In genomic region chr17:76241776-76242175, GRCh38 we compare ENCODE assay signal across 10 cellular contexts. TPM values are rescaled to one million over a fixed set of nuclear protein-coding genes. Genes with fewer than 3 reads are reported as not detected.
DNase-seq lines count a peak whose midpoint lies in the region; ATAC-seq and TF ChIP-seq lines count a peak whose summit lies in the region.
"Had no signal": no experiment of that assay in that cellular context is flagged by ENCODE, and none has a peak within 500 bp of the region (broad histone marks: within the 10 kb centered on the region; RNA-seq: fewer than 3 reads in every experiment).

No MANE protein-coding gene starts in this region.

- H4K20me1 ChIP-seq in GM23338 (replicated peaks; ENCODE audit: insufficient read depth) = 0 out of 2 replicates have a peak, but pooled peaks cover 6% of the 10 kb centered on the region

- H3K27ac ChIP-seq in CD4-positive, alpha-beta T cell (ENCODE audit: low read depth, low read length) = no peak overlapping the region
- no peak overlapping the region for H3K27ac ChIP-seq in GM23338 (ENCODE audit: low read depth)

- no peaks in the 10 kb centered on the region for H3K36me3 ChIP-seq in GM23338 (ENCODE audit: insufficient read depth)

- POLR2A ChIA-PET in CD4-positive, alpha-beta T cell (lab: Charles Lee) = interaction anchor here (0.9 to 18.7 kb wide), 6 partner anchors 10 to 62 kb away, joined by 3 to 394 read pairs (median 6); partner anchors contain the start of gene UBALD2
- POLR2A ChIA-PET in activated naive CD8-positive, alpha-beta T cell treated with anti-CD3 and anti-CD28 coated beads, Interleukin-2, amount 10 ng/mL, durations not matched to agents 7 days and 5 days (lab: Charles Lee) = interaction anchor here (0.8 to 38.5 kb wide), 8 partner anchors 10 to 60 kb away, joined by 3 to 1721 read pairs (median 5); partner anchors contain the start of gene UBALD2

- peaks cover 6% of the 10 kb centered on the region for H3K4me1 ChIP-seq in GM23338 (ENCODE audit: insufficient read depth)

- no peak for ATAC-seq in CD4-positive, alpha-beta T cell (ENCODE audit: poor library complexity)
- no peak for ATAC-seq in GM23338
- ATAC-seq in activated naive CD8-positive, alpha-beta T cell treated with anti-CD3 and anti-CD28 coated beads, Interleukin-2, amount 10 ng/mL, durations not matched to agents 7 days and 5 days (ENCODE audit: low read depth) = no peak
- ATAC-seq in HG03442 (IDR thresholded peaks at IDR 0.05; ENCODE audit: unreplicated experiment) = no peak

- no peaks in the 10 kb centered on the region for H3K79me2 ChIP-seq in GM23338 (replicated peaks; ENCODE audit: insufficient read depth)

- no peak for TF ChIP-seq CTCF in CD4-positive, alpha-beta T cell (IDR thresholded peaks at IDR 0.05)
- no peak for TF ChIP-seq CTCF in GM23338 (conservative IDR thresholded peaks at IDR 0.05; ENCODE audit: low read depth in 2 of 2)
- no peak for TF ChIP-seq CTCF in nephron (IDR thresholded peaks at IDR 0.05; ENCODE audit: unreplicated experiment in 3 of 3)

- H3K36me3 Mint-ChIP-seq in CD4-positive, alpha-beta T cell (ENCODE audit: low read depth) = peaks cover 4% of the 10 kb centered on the region
- H3K36me3 Mint-ChIP-seq in GM23338 (ENCODE audit: low read depth) (no peaks in the 10 kb centered on the region), nephron (ENCODE audit: low read depth) (no peaks in the 10 kb centered on the region)
- peaks cover 24% of the 10 kb centered on the region for H3K36me3 Mint-ChIP-seq in activated naive CD8-positive, alpha-beta T cell treated with anti-CD3 and anti-CD28 coated beads, Interleukin-2, amount 10 ng/mL, durations not matched to agents 7 days and 5 days

- CTCF ChIA-PET in CD4-positive, alpha-beta T cell (lab: Charles Lee) = interaction anchor here (1.2 to 1.3 kb wide), 2 partner anchors 38 to 60 kb away, joined by 3 to 7 read pairs; no protein-coding TSS in a partner anchor

- H3K9me3 Mint-ChIP-seq in CD4-positive, alpha-beta T cell = no peaks in the 10 kb centered on the region
- H3K9me3 Mint-ChIP-seq in GM23338 (no peaks in the 10 kb centered on the region), nephron (no peaks in the 10 kb centered on the region)
- H3K9me3 Mint-ChIP-seq in activated naive CD8-positive, alpha-beta T cell treated with anti-CD3 and anti-CD28 coated beads, Interleukin-2, amount 10 ng/mL, durations not matched to agents 7 days and 5 days = peaks cover under 1% of the 10 kb centered on the region

- peak overlapping the region; percentile 89 for H3K4me3 Mint-ChIP-seq in CD4-positive, alpha-beta T cell
- H3K4me3 Mint-ChIP-seq in GM23338 = peak overlapping the region; percentile 75
- H3K4me3 Mint-ChIP-seq in activated naive CD8-positive, alpha-beta T cell treated with anti-CD3 and anti-CD28 coated beads, Interleukin-2, amount 10 ng/mL, durations not matched to agents 7 days and 5 days = peak overlapping the region; percentile 94
- H3K4me3 Mint-ChIP-seq in nephron = peak overlapping the region; percentile 86 to 87 (median 86)

- H3K4me1 Mint-ChIP-seq in CD4-positive, alpha-beta T cell (ENCODE audit: low read depth) = peaks cover 61% of the 10 kb centered on the region
- H3K4me1 Mint-ChIP-seq in GM23338 = peaks cover 18% of the 10 kb centered on the region
- peaks cover 70% of the 10 kb centered on the region for H3K4me1 Mint-ChIP-seq in activated naive CD8-positive, alpha-beta T cell treated with anti-CD3 and anti-CD28 coated beads, Interleukin-2, amount 10 ng/mL, durations not matched to agents 7 days and 5 days
- peaks cover 36% of the 10 kb centered on the region for H3K4me1 Mint-ChIP-seq in nephron

- H3K27me3 ChIP-seq in CD4-positive, alpha-beta T cell (ENCODE audit: control insufficient read depth, insufficient read depth, low read length) = no peaks in the 10 kb centered on the region
- H3K27me3 ChIP-seq in GM23338 (ENCODE audit: insufficient read depth) = peaks cover 59% of the 10 kb centered on the region

- no peaks in the 10 kb centered on the region for H3K27me3 Mint-ChIP-seq in CD4-positive, alpha-beta T cell
- H3K27me3 Mint-ChIP-seq in GM23338 (ENCODE audit: insufficient read depth, low read depth, poor library complexity) (peaks cover 53% of the 10 kb centered on the region), nephron (ENCODE audit: low read depth) (peaks cover 31% of the 10 kb centered on the region)
- H3K27me3 Mint-ChIP-seq in activated naive CD8-positive, alpha-beta T cell treated with anti-CD3 and anti-CD28 coated beads, Interleukin-2, amount 10 ng/mL, durations not matched to agents 7 days and 5 days = no peaks in the 10 kb centered on the region

- no peaks in the 10 kb centered on the region for H3F3A ChIP-seq in GM23338 (replicated peaks; ENCODE audit: low read depth)

- H3K27ac Mint-ChIP-seq in CD4-positive, alpha-beta T cell = peak overlapping the region; percentile 27
- no peak overlapping the region for H3K27ac Mint-ChIP-seq in GM23338
- H3K27ac Mint-ChIP-seq in activated naive CD8-positive, alpha-beta T cell treated with anti-CD3 and anti-CD28 coated beads, Interleukin-2, amount 10 ng/mL, durations not matched to agents 7 days and 5 days = peak overlapping the region; percentile 96
- H3K27ac Mint-ChIP-seq in nephron = peak overlapping the region in 1 of 3 experiments; percentile 25

- no peaks in the 10 kb centered on the region for H3K9me2 ChIP-seq in GM23338 (ENCODE audit: insufficient read depth)

- intact Hi-C loops in CD4-positive, alpha-beta T cell (cut with DNase I, micrococcal nuclease) = loop anchor here in 1 of 2 experiments (2.0 to 5.0 kb wide), 2 partner anchors 23 to 49 kb away; partner anchors contain the start of gene UBALD2

- peak overlapping the region; percentile 70; the same call in 1 of the 2 replicates for H3K4me3 ChIP-seq in GM23338

- DNase-seq in CD4-positive, alpha-beta T cell = no peak
- DNase-seq in GM23338 (ENCODE audit: low spot score) = no peak
- no peak for DNase-seq in activated naive CD8-positive, alpha-beta T cell treated with anti-CD3 and anti-CD28 coated beads, Interleukin-2, amount 10 ng/mL, durations not matched to agents 7 days and 5 days
- no peak for DNase-seq in MV-4-11 (lab: John Stamatoyannopoulos, UW)
- no peak for DNase-seq in DMS 273 (lab: John Stamatoyannopoulos, UW; ENCODE audit: unreplicated experiment)
- DNase-seq: amniotic stem cell, NCI-H2171, small intestine had no signal

- no peaks in the 10 kb centered on the region for H3K9me3 ChIP-seq in CD4-positive, alpha-beta T cell (ENCODE audit: control insufficient read depth, low read length)

- peak overlapping the region; percentile 92 for H3K4me2 ChIP-seq in GM23338

- H2AFZ ChIP-seq in GM23338 = no peak overlapping the region

TF ChIP-seq in GM23338, 12 proteins besides CTCF, POLR2A, EP300 and RAD21:
- no peak for TF ChIP-seq STAT1 (IDR thresholded peaks at IDR 0.05; ENCODE audit: unreplicated experiment)

RNA-seq across cellular contexts. Expression of gene RNF157, which starts 1.5 kb away (rescaled TPM):
- 10 to 100 TPM; 18.5 to 21.1 TPM for total RNA-seq in CD4-positive, alpha-beta T cell
- 11.7 and 13.8 TPM in 2 replicates for total RNA-seq in GM23338 (2014; rRNA removed; shearing (Covaris generic))
- polyA plus RNA-seq in GM23338 (2016; fragmentation: Nextera tagmentation; extraction: Ambion mirVana) = 7.8 and 8.5 TPM in 2 replicates
- total RNA-seq in activated naive CD8-positive, alpha-beta T cell treated with anti-CD3 and anti-CD28 coated beads, Interleukin-2, amount 10 ng/mL, durations not matched to agents 7 days and 5 days = 100 to 1,000 TPM; 103 to 110 TPM

RNA-seq across cellular contexts. Expression of gene UBALD2, which starts 23.4 kb away (rescaled TPM):
- 100 to 1,000 TPM; 253 to 265 TPM for total RNA-seq in CD4-positive, alpha-beta T cell
- 3.1 and 3.5 TPM in 2 replicates for total RNA-seq in GM23338 (2014; rRNA removed; shearing (Covaris generic))
- polyA plus RNA-seq in GM23338 (2016; fragmentation: Nextera tagmentation; extraction: Ambion mirVana) = 2.2 and 3.3 TPM in 2 replicates
- 100 to 1,000 TPM; 344 to 375 TPM for total RNA-seq in activated naive CD8-positive, alpha-beta T cell treated with anti-CD3 and anti-CD28 coated beads, Interleukin-2, amount 10 ng/mL, durations not matched to agents 7 days and 5 days

Comparison
In these comparisons a context has a peak if more than half of its experiments do, and no peak if none do; other contexts are left out.
1. RNA of gene UBALD2, which starts 23.4 kb away (total RNA-seq): 344 to 375 TPM in activated naive CD8-positive, alpha-beta T cell treated with anti-CD3 and anti-CD28 coated beads, Interleukin-2, amount 10 ng/mL, durations not matched to agents 7 days and 5 days and 253 to 265 TPM in CD4-positive, alpha-beta T cell; 3.1 to 3.5 TPM in GM23338; every median in the first group is over 10 times any median in the second.
2. Peak in every context shown above with its lines, with median percentiles within 50 percentile points of each other: H3K4me3 Mint-ChIP-seq.